In genomic region chr6:16737389-16737788, GRCh38 we compare ENCODE assay signal across 12 cellular contexts. TPM values are rescaled to one million over a fixed set of nuclear protein-coding genes. Genes with fewer than 3 reads are reported as not detected.
DNase-seq lines count a peak whose midpoint lies in the region; ATAC-seq, FAIRE-seq and TF ChIP-seq lines count a peak whose summit lies in the region.
"Had no signal": no experiment of that assay in that cellular context is flagged by ENCODE, and none has a peak within 500 bp of the region (broad histone marks: within the 10 kb centered on the region; RNA-seq: fewer than 3 reads in every experiment).

No MANE protein-coding gene starts in this region.

- peak overlapping the region; percentile 44 for H3K27ac Mint-ChIP-seq in activated CD8-positive, alpha-beta T cell treated with anti-CD3 and anti-CD28 coated beads, Interleukin-2, amount 10 ng/mL, durations not matched to agents 7 days and 5 days
- H3K27ac Mint-ChIP-seq in activated CD8-positive, alpha-beta T cell treated with anti-CD3 and anti-CD28 coated beads for 36 hours = no peak overlapping the region
- H3K27ac Mint-ChIP-seq: stimulated activated memory B cell treated with anti-CD40 and anti-IgM and Interleukin-4, amounts not matched to agents 10 μg/mL and 1 μg/mL and 100 μg/mL, for 72 hours; T-helper 1 cell treated with Interleukin-12 subunit alpha and Interleukin-12 subunit beta and Interleukin-4 antibody, amounts not matched to agents 30 μg/mL and 1 μg/mL, for 36 hours had no signal

- H3K27ac ChIP-seq in upper lobe of left lung = peak overlapping the region in 3 of 4 donors; percentile 20 to 62 (median 22)

- H3K4me3 ChIP-seq in cardiac fibroblast (replicated peaks in 1 of 2; ENCODE audit: low read depth in 2 of 2, low read length in 2 of 2) (no peak overlapping the region), upper lobe of left lung (no peak overlapping the region)

- WGBS in upper lobe of left lung, 2 donors = 54 to 58% methylated on average over 1 of the region's 1 CpG

- H3K9me3 Mint-ChIP-seq in activated CD8-positive, alpha-beta T cell treated with anti-CD3 and anti-CD28 coated beads, Interleukin-2, amount 10 ng/mL, durations not matched to agents 7 days and 5 days (ENCODE audit: insufficient read depth) = no peaks in the 10 kb centered on the region
- no peaks in the 10 kb centered on the region for H3K9me3 Mint-ChIP-seq in activated CD8-positive, alpha-beta T cell treated with anti-CD3 and anti-CD28 coated beads for 36 hours
- H3K9me3 Mint-ChIP-seq: stimulated activated memory B cell treated with anti-CD40 and anti-IgM and Interleukin-4, amounts not matched to agents 10 μg/mL and 1 μg/mL and 100 μg/mL, for 72 hours; T-helper 1 cell treated with Interleukin-12 subunit alpha and Interleukin-12 subunit beta and Interleukin-4 antibody, amounts not matched to agents 30 μg/mL and 1 μg/mL, for 36 hours had no signal

- POLR2A ChIA-PET in activated CD8-positive, alpha-beta T cell treated with anti-CD3 and anti-CD28 coated beads, Interleukin-2, amount 10 ng/mL, durations not matched to agents 7 days and 5 days (lab: Charles Lee) = interaction anchor here (0.9 to 1.1 kb wide), 2 partner anchors 9 to 10 kb away, joined by 3 to 4 read pairs; no protein-coding TSS in a partner anchor
- POLR2A ChIA-PET in activated CD8-positive, alpha-beta T cell treated with anti-CD3 and anti-CD28 coated beads for 36 hours (lab: Charles Lee) = interaction anchor here (0.6 to 1.0 kb wide), 2 partner anchors 8 to 25 kb away, joined by 3 read pairs; no protein-coding TSS in a partner anchor

- peaks cover 40 to 58% (median 49%) of the 10 kb centered on the region in 4 donors for H3K4me1 ChIP-seq in upper lobe of left lung

- intact Hi-C loops in activated CD8-positive, alpha-beta T cell treated with anti-CD3 and anti-CD28 coated beads for 36 hours (cut with micrococcal nuclease) = no loop called here
- intact Hi-C loops in posterior vena cava (cut with DNase I) = no loop called here

- no peak for TF ChIP-seq EP300 in upper lobe of left lung (IDR thresholded peaks at IDR 0.05)

- H3K36me3 Mint-ChIP-seq in activated CD8-positive, alpha-beta T cell treated with anti-CD3 and anti-CD28 coated beads, Interleukin-2, amount 10 ng/mL, durations not matched to agents 7 days and 5 days (ENCODE audit: low read depth) = peaks cover 52% of the 10 kb centered on the region
- H3K36me3 Mint-ChIP-seq in activated CD8-positive, alpha-beta T cell treated with anti-CD3 and anti-CD28 coated beads for 36 hours (ENCODE audit: low read depth) = peaks cover 43% of the 10 kb centered on the region

- CTCF ChIA-PET in activated CD8-positive, alpha-beta T cell treated with anti-CD3 and anti-CD28 coated beads, Interleukin-2, amount 10 ng/mL, durations not matched to agents 7 days and 5 days (lab: Charles Lee) = interaction anchor here (0.6 to 6.3 kb wide), 7 partner anchors 10 to 306 kb away, joined by 3 to 44 read pairs (median 6); partner anchors contain the start of gene ATXN1
- CTCF ChIA-PET in activated CD8-positive, alpha-beta T cell treated with anti-CD3 and anti-CD28 coated beads for 36 hours (lab: Charles Lee) = interaction anchor here (1.1 to 2.7 kb wide), 2 partner anchors 22 to 27 kb away, joined by 3 to 9 read pairs; no protein-coding TSS in a partner anchor

- no peak for FAIRE-seq in RCC 7860 (lab: Jason Lieb, UNC)
- FAIRE-seq: A204.1 had no signal

- ATAC-seq in activated CD8-positive, alpha-beta T cell treated with anti-CD3 and anti-CD28 coated beads, Interleukin-2, amount 10 ng/mL, durations not matched to agents 7 days and 5 days = no peak
- ATAC-seq in activated CD8-positive, alpha-beta T cell treated with anti-CD3 and anti-CD28 coated beads for 36 hours = no peak
- ATAC-seq in upper lobe of left lung (ENCODE audit: low FRiP score in 2 of 2) (no peak), HG03139 (IDR thresholded peaks at IDR 0.05; ENCODE audit: unreplicated experiment) (no peak)
- ATAC-seq: stimulated activated memory B cell treated with anti-CD40 and anti-IgM and Interleukin-4, amounts not matched to agents 10 μg/mL and 1 μg/mL and 100 μg/mL, for 72 hours had no signal

- H3K36me3 ChIP-seq in upper lobe of left lung = peaks cover 0 to 3% (median 0%) of the 10 kb centered on the region in 4 donors

- H3K9me3 ChIP-seq in upper lobe of left lung = no peaks in the 10 kb centered on the region

- H3K27me3 Mint-ChIP-seq in activated CD8-positive, alpha-beta T cell treated with anti-CD3 and anti-CD28 coated beads, Interleukin-2, amount 10 ng/mL, durations not matched to agents 7 days and 5 days (ENCODE audit: low read depth) = no peaks in the 10 kb centered on the region
- no peaks in the 10 kb centered on the region for H3K27me3 Mint-ChIP-seq in activated CD8-positive, alpha-beta T cell treated with anti-CD3 and anti-CD28 coated beads for 36 hours
- H3K27me3 Mint-ChIP-seq: stimulated activated memory B cell treated with anti-CD40 and anti-IgM and Interleukin-4, amounts not matched to agents 10 μg/mL and 1 μg/mL and 100 μg/mL, for 72 hours had no signal

- H3K27me3 ChIP-seq in upper lobe of left lung = no peaks in the 10 kb centered on the region

- no peak for DNase-seq in activated CD8-positive, alpha-beta T cell treated with anti-CD3 and anti-CD28 coated beads, Interleukin-2, amount 10 ng/mL, durations not matched to agents 7 days and 5 days
- no peak for DNase-seq in activated CD8-positive, alpha-beta T cell treated with anti-CD3 and anti-CD28 coated beads for 36 hours
- peak; percentile 62 to 75 for DNase-seq in cardiac fibroblast (ENCODE audit: low read depth in 2 of 2)
- DNase-seq in left kidney (ENCODE audit: low read depth, low spot score) = peak; percentile 29
- DNase-seq in upper lobe of left lung = no peak
- DNase-seq in RCC 7860 (ENCODE audit: low spot score) = no peak
- no peak for DNase-seq in posterior vena cava (ENCODE audit: low spot score)
- DNase-seq: activated gamma-delta T cell had no signal

- H3K4me3 Mint-ChIP-seq in activated CD8-positive, alpha-beta T cell treated with anti-CD3 and anti-CD28 coated beads, Interleukin-2, amount 10 ng/mL, durations not matched to agents 7 days and 5 days = no peak overlapping the region
- no peak overlapping the region for H3K4me3 Mint-ChIP-seq in activated CD8-positive, alpha-beta T cell treated with anti-CD3 and anti-CD28 coated beads for 36 hours
- H3K4me3 Mint-ChIP-seq: stimulated activated memory B cell treated with anti-CD40 and anti-IgM and Interleukin-4, amounts not matched to agents 10 μg/mL and 1 μg/mL and 100 μg/mL, for 72 hours; T-helper 1 cell treated with Interleukin-12 subunit alpha and Interleukin-12 subunit beta and Interleukin-4 antibody, amounts not matched to agents 30 μg/mL and 1 μg/mL, for 36 hours had no signal

- TF ChIP-seq POLR2A in upper lobe of left lung (IDR thresholded peaks at IDR 0.05) = no peak

- no peak for TF ChIP-seq CTCF in activated CD8-positive, alpha-beta T cell treated with anti-CD3 and anti-CD28 coated beads for 36 hours (IDR thresholded peaks at IDR 0.05)
- TF ChIP-seq CTCF in cardiac fibroblast (IDR thresholded peaks at IDR 0.05; ENCODE audit: low read depth, low read length) (no peak), upper lobe of left lung (IDR thresholded peaks at IDR 0.05) (no peak)

- H3K4me1 Mint-ChIP-seq in activated CD8-positive, alpha-beta T cell treated with anti-CD3 and anti-CD28 coated beads, Interleukin-2, amount 10 ng/mL, durations not matched to agents 7 days and 5 days (ENCODE audit: low read depth) = peaks cover 68% of the 10 kb centered on the region
- H3K4me1 Mint-ChIP-seq in activated CD8-positive, alpha-beta T cell treated with anti-CD3 and anti-CD28 coated beads for 36 hours (ENCODE audit: low read depth) = peaks cover 68% of the 10 kb centered on the region

RNA-seq across cellular contexts. Expression of gene ATXN1, which starts 23.9 kb away (rescaled TPM):
- total RNA-seq in activated CD8-positive, alpha-beta T cell treated with anti-CD3 and anti-CD28 coated beads, Interleukin-2, amount 10 ng/mL, durations not matched to agents 7 days and 5 days = 10 to 100 TPM; 36.7 to 42.9 TPM
- 10 to 100 TPM; 35.4 to 40.8 TPM for total RNA-seq in activated CD8-positive, alpha-beta T cell treated with anti-CD3 and anti-CD28 coated beads for 36 hours
- total RNA-seq in upper lobe of left lung (100 to 1,000 TPM in 1 of 6 donors, 10 to 100 TPM in 5; 44.2 to 106 (median 71.7) TPM), posterior vena cava (10 to 100 TPM; 63.1 to 72.2 TPM)

Comparison
In these comparisons a context has a peak if more than half of its experiments do, and no peak if none do; other contexts are left out.
1. DNase-seq: peak in cardiac fibroblast (2 of 2) and left kidney (single experiment); none in activated CD8-positive, alpha-beta T cell treated with anti-CD3 and anti-CD28 coated beads, Interleukin-2, amount 10 ng/mL, durations not matched to agents 7 days and 5 days (single experiment), activated CD8-positive, alpha-beta T cell treated with anti-CD3 and anti-CD28 coated beads for 36 hours (single experiment), upper lobe of left lung (0 of 2), RCC 7860 (single experiment) and posterior vena cava (single experiment).